In genomic region chr4:123401466-123402175, GRCh38 we compare ENCODE assay signal across 13 cellular contexts. TPM values are rescaled to one million over a fixed set of nuclear protein-coding genes. Genes with fewer than 3 reads are reported as not detected.
DNase-seq lines count a peak whose midpoint lies in the region; ATAC-seq and TF ChIP-seq lines count a peak whose summit lies in the region.
"Had no signal": no experiment of that assay in that cellular context is flagged by ENCODE, and none has a peak within 500 bp of the region (broad histone marks: within the 10 kb centered on the region; RNA-seq: fewer than 3 reads in every experiment).

No MANE protein-coding gene starts in this region.

- no peak overlapping the region for H3K9ac ChIP-seq in endodermal cell (ENCODE audit: extremely low read depth, low read length, poor library complexity, severe bottlenecking)
- H3K9ac ChIP-seq: BLaER1 had no signal

- H3K27ac ChIP-seq in heart right ventricle (peak overlapping the region; percentile 47 to 97 (median 94)), endodermal cell (ENCODE audit: low read depth, low read length) (no peak overlapping the region), uterus (peak overlapping the region; percentile 85 to 91)
- H3K27ac ChIP-seq: BLaER1, SK-N-MC had no signal

- H3K9me3 Mint-ChIP-seq in endodermal cell (no peaks in the 10 kb centered on the region), nephron progenitor cell (no peaks in the 10 kb centered on the region)
- no peaks in the 10 kb centered on the region for H3K9me3 Mint-ChIP-seq in stimulated activated naive B cell treated with anti-CD40 and anti-IgM and Interleukin-4, amounts not matched to agents 10 μg/mL and 1 μg/mL and 100 μg/mL, for 72 hours

- H3K27me3 Mint-ChIP-seq in endodermal cell (ENCODE audit: insufficient read depth) (no peaks in the 10 kb centered on the region), nephron progenitor cell (ENCODE audit: low read depth, poor library complexity) (no peaks in the 10 kb centered on the region)
- no peaks in the 10 kb centered on the region for H3K27me3 Mint-ChIP-seq in stimulated activated naive B cell treated with anti-CD40 and anti-IgM and Interleukin-4, amounts not matched to agents 10 μg/mL and 1 μg/mL and 100 μg/mL, for 72 hours

- no peak for TF ChIP-seq POLR2A in uterus (IDR thresholded peaks at IDR 0.05)

- H3K4me3 Mint-ChIP-seq in endodermal cell (peak overlapping the region; percentile 18), nephron progenitor cell (peak overlapping the region; percentile 96)
- no peak overlapping the region for H3K4me3 Mint-ChIP-seq in stimulated activated naive B cell treated with anti-CD40 and anti-IgM and Interleukin-4, amounts not matched to agents 10 μg/mL and 1 μg/mL and 100 μg/mL, for 72 hours

- H3K9me3 ChIP-seq in heart right ventricle (no peaks in the 10 kb centered on the region), endodermal cell (ENCODE audit: control insufficient read depth, low read length) (peaks cover 4% of the 10 kb centered on the region), uterus (no peaks in the 10 kb centered on the region)

- 51 to 67% methylated on average over 8 of the region's 8 CpGs for WGBS in heart right ventricle, 2 donors
- 91 to 92% methylated on average over 8 of the region's 8 CpGs for WGBS in endodermal cell (ENCODE audit: insufficient coverage in 1 of 2, insufficient read length in 1 of 2), 2 experiments

- peaks cover 0 to 68% (median 9%) of the 10 kb centered on the region in 9 donors for H3K36me3 ChIP-seq in heart right ventricle
- H3K36me3 ChIP-seq in endodermal cell (ENCODE audit: control insufficient read depth, insufficient read depth, low read length), result peaks cover 15% of the 10 kb centered on the region
- H3K36me3 ChIP-seq in uterus, result no peaks in the 10 kb centered on the region

- H3K27ac Mint-ChIP-seq in endodermal cell, result no peak overlapping the region
- H3K27ac Mint-ChIP-seq in nephron progenitor cell, result peak overlapping the region; percentile 98
- no peak overlapping the region for H3K27ac Mint-ChIP-seq in stimulated activated naive B cell treated with anti-CD40 and anti-IgM and Interleukin-4, amounts not matched to agents 10 μg/mL and 1 μg/mL and 100 μg/mL, for 72 hours

- H3K27me3 ChIP-seq in heart right ventricle (peaks cover 0 to 8% (median 0%) of the 10 kb centered on the region in 7 donors), endodermal cell (ENCODE audit: control insufficient read depth, insufficient read depth, low read length, poor library complexity, severe bottlenecking) (no peaks in the 10 kb centered on the region), uterus (no peaks in the 10 kb centered on the region)

- H3K4me1 Mint-ChIP-seq in endodermal cell (peaks cover 29% of the 10 kb centered on the region), nephron progenitor cell (peaks cover 53% of the 10 kb centered on the region)
- H3K4me1 Mint-ChIP-seq in stimulated activated naive B cell treated with anti-CD40 and anti-IgM and Interleukin-4, amounts not matched to agents 10 μg/mL and 1 μg/mL and 100 μg/mL, for 72 hours, result peaks cover 19 to 34% of the 10 kb centered on the region in 2 donors

- DNase-seq in heart right ventricle (no peak), left ventricle myocardium superior (no peak), endodermal cell (no peak), nephron progenitor cell (no peak), uterus (no peak), T1000 (lab: John Stamatoyannopoulos, UW) (no peak), 8988T (no peak)
- no peak for DNase-seq in stimulated activated naive B cell treated with anti-CD40 and anti-IgM and Interleukin-4, amounts not matched to agents 10 μg/mL and 1 μg/mL and 100 μg/mL, for 72 hours
- DNase-seq: activated CD4-positive, alpha-beta T cell treated with anti-CD3 and anti-CD28 coated beads, Interleukin-2, amount 50 U/mL, for 4 hours; NCI-H524; stimulated activated CD4-positive, alpha-beta T cell treated with anti-CD3 and anti-CD28 coated beads, Interleukin-1b, Interleukin-23, amount 100 ng/mL, for 48 hours had no signal

- H3K36me3 Mint-ChIP-seq in endodermal cell (ENCODE audit: low read depth), result peaks cover 24% of the 10 kb centered on the region
- peaks cover 58% of the 10 kb centered on the region for H3K36me3 Mint-ChIP-seq in nephron progenitor cell (ENCODE audit: low read depth)
- peaks cover 23 to 33% of the 10 kb centered on the region in 2 donors for H3K36me3 Mint-ChIP-seq in stimulated activated naive B cell treated with anti-CD40 and anti-IgM and Interleukin-4, amounts not matched to agents 10 μg/mL and 1 μg/mL and 100 μg/mL, for 72 hours

- ATAC-seq in heart right ventricle, result no peak
- no peak for ATAC-seq in left ventricle myocardium superior
- ATAC-seq in stimulated activated naive B cell treated with anti-CD40 and anti-IgM and Interleukin-4, amounts not matched to agents 10 μg/mL and 1 μg/mL and 100 μg/mL, for 72 hours (replicated peaks), result no peak

- H3K4me3 ChIP-seq in heart right ventricle (peak overlapping the region; percentile 65 to 85 (median 74)), endodermal cell (ENCODE audit: low read length) (peak overlapping the region; percentile 93), uterus (peak overlapping the region in 1 of 2 donors; percentile 12)
- H3K4me3 ChIP-seq: BLaER1, SK-N-MC had no signal

- intact Hi-C loops in heart right ventricle (cut with DNase I) (loop anchor here in 7 of 10 donors (5.0 to 10.0 kb wide), 8 partner anchors 103 to 863 kb away; no protein-coding TSS in a partner anchor), left ventricle myocardium superior (cut with micrococcal nuclease) (no loop called here), uterus (cut with DNase I; ENCODE audit: low total_unique reads) (no loop called here)

- TF ChIP-seq CTCF in heart right ventricle (IDR thresholded peaks at IDR 0.05) (no peak), endodermal cell (conservative IDR thresholded peaks at IDR 0.05) (no peak), nephron progenitor cell (IDR thresholded peaks at IDR 0.05) (no peak), uterus (IDR thresholded peaks at IDR 0.05) (no peak)

- H3K4me1 ChIP-seq in heart right ventricle, result peaks cover 0 to 63% (median 23%) of the 10 kb centered on the region in 9 donors
- H3K4me1 ChIP-seq in endodermal cell (ENCODE audit: control insufficient read depth, insufficient read depth, low read length), result peaks cover 4% of the 10 kb centered on the region
- H3K4me1 ChIP-seq in uterus, result no peaks in the 10 kb centered on the region

RNA-seq across cellular contexts. Expression of gene SPRY1, which starts 5.0 kb away (rescaled TPM):
- total RNA-seq in heart right ventricle (10 to 100 TPM; 21.6 to 61.7 (median 37.4) TPM), left ventricle myocardium superior (45.8 TPM), endodermal cell (10 to 100 TPM in 1 of 2 donors, 1 to 10 TPM in 1; 9.1 to 18.5 TPM), uterus (100 to 1,000 TPM in 3 of 4 donors, 10 to 100 TPM in 1; 34.8 to 198 (median 170) TPM)
- polyA plus RNA-seq in heart right ventricle, result 10 to 100 TPM; 30.2 to 42.2 TPM
- polyA plus RNA-seq in endodermal cell (2013, experiment 1 of 2), result 43.0 TPM
- polyA plus RNA-seq in endodermal cell (2013, experiment 2 of 2), result 53.3 TPM

Comparison
In these comparisons a context has a peak if more than half of its experiments do, and no peak if none do; other contexts are left out.
1. intact Hi-C loops: an anchor here in heart right ventricle (5.0 to 10.0 kb wide); none called in left ventricle myocardium superior and uterus.
2. H3K4me3 Mint-ChIP-seq: peak in endodermal cell (single experiment) and nephron progenitor cell (single experiment); none in stimulated activated naive B cell treated with anti-CD40 and anti-IgM and Interleukin-4, amounts not matched to agents 10 μg/mL and 1 μg/mL and 100 μg/mL, for 72 hours (0 of 2).